ENCODE assay signal across 9 cellular contexts in the genomic region with DNA sequence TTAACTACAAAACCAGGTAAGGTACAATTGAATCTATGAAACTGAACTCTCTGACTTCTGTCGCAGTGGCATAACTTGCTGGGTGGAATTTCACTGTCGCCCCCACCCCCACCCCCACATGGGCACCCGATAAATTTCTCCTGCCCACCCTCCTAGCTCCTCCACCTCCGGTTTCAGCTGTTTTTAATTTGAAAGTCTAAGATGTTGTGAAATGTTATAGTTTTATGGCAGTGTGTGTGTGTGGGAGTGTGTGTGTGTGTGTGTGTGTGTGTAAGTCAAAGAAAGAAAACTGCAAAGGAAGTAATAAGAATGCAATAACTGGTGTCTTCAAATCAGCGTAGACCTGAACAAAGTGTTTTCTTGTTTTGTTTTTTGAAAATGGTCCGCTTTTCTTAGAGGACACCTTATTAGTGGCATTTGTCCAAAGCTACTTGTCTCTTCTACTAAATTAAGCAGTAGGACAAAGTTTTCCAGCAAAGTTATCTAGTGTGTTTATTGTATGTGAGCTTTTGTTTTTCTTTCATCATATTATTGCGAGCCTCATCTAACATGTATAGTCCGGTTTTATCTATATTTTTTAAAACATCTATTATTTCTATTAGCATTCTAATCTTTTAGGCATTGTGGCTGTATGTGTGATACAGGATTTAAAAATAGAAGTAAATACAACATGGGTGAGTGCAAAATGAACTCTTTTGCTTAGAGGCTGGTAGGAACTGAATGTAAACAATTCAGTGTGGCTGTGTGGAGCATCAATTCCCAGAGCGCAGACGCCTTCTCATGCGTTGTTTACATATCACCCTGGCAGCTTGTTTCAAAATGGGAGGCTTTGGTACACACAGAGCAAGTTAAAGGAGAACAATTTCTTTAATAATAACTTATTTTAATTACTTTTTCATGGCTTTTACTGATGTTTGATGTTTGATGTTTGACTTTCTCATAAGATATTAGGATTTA. TPM values are rescaled to one million over a fixed set of nuclear protein-coding genes. Genes with fewer than 3 reads are reported as not detected.
DNase-seq lines count a peak whose midpoint lies in the region; TF ChIP-seq lines count a peak whose summit lies in the region.
"Had no signal": no experiment of that assay in that cellular context is flagged by ENCODE, and none has a peak within 500 bp of the region (broad histone marks: within the 10 kb centered on the region; RNA-seq: fewer than 3 reads in every experiment).

No MANE protein-coding gene starts in this region.

- H4K8ac ChIP-seq in neuronal stem cell (ENCODE audit: low read depth, low read length), result no peak overlapping the region

- no peaks in the 10 kb centered on the region for H4K20me1 ChIP-seq in OCI-LY7 (ENCODE audit: insufficient read depth, low read length)

- H2BK5ac ChIP-seq in neuronal stem cell (ENCODE audit: low read length), result no peak overlapping the region

- H3K79me2 ChIP-seq in OCI-LY7 (ENCODE audit: insufficient read depth, low read depth, low read length), result no peaks in the 10 kb centered on the region

- H3K4me1 ChIP-seq in neuronal stem cell (ENCODE audit: control insufficient read depth in 2 of 2, insufficient read depth in 1 of 2, low read depth in 1 of 2, low read length in 2 of 2) (peaks cover 5 to 11% of the 10 kb centered on the region in 2 donors), OCI-LY7 (ENCODE audit: insufficient read depth, low read length, poor library complexity, severe bottlenecking) (no peaks in the 10 kb centered on the region)

- no peak overlapping the region for H3K18ac ChIP-seq in neuronal stem cell (ENCODE audit: low read length)

- intact Hi-C loops in OCI-LY7 (cut with micrococcal nuclease; ENCODE audit: unreplicated experiment), result no loop called here

- CTCF ChIA-PET in OCI-LY7 (lab: Charles Lee; ENCODE audit: unreplicated experiment), result no interaction called here

- peaks cover 0 to 56% (median 0%) of the 10 kb centered on the region in 3 experiments for H3K27me3 ChIP-seq in neuronal stem cell (ENCODE audit: control insufficient read depth in 3 of 3, insufficient read depth in 3 of 3, low read depth in 1 of 3, low read length in 3 of 3)

- H3K4me2 ChIP-seq in neuronal stem cell (ENCODE audit: insufficient read depth, low read length, poor library complexity, severe bottlenecking), result peak overlapping the region; percentile 71
- H3K4me2 ChIP-seq in OCI-LY7 (ENCODE audit: low read length), result no peak overlapping the region

- peak overlapping the region; percentile 30 to 73 for H3K4me3 ChIP-seq in neuronal stem cell (ENCODE audit: low read length in 2 of 2)
- H3K4me3 ChIP-seq in OCI-LY7 (ENCODE audit: low read depth, low read length, poor library complexity, severe bottlenecking), result no peak overlapping the region
- H3K4me3 ChIP-seq: skin epidermis had no signal

- no peak overlapping the region for H2BK12ac ChIP-seq in neuronal stem cell (ENCODE audit: low read length)

- H2AK5ac ChIP-seq in neuronal stem cell (ENCODE audit: low read depth, low read length), result no peak overlapping the region

- no peak overlapping the region for H3K4ac ChIP-seq in neuronal stem cell (ENCODE audit: low read length)

- POLR2A ChIA-PET in OCI-LY7 (lab: Charles Lee), result interaction anchor here (0.7 kb wide), 1 partner anchor 10 kb away, joined by 3 read pairs; no protein-coding TSS in a partner anchor

- H3K14ac ChIP-seq in neuronal stem cell (ENCODE audit: low read length), result no peak overlapping the region

- no peaks in the 10 kb centered on the region for H3K36me3 ChIP-seq in neuronal stem cell (replicated peaks in 1 of 2; ENCODE audit: control insufficient read depth in 2 of 2, insufficient read depth in 2 of 2, low read length in 2 of 2)
- H3K36me3 ChIP-seq in OCI-LY7 (ENCODE audit: insufficient read depth, low read length), result no peaks in the 10 kb centered on the region

- no TSS peak for BruUV-seq in OCI-LY7 (replicated peaks; lab: Mats Ljungman, UMichigan)

- no CpG with 5 or more reads among the region's 11 CpGs for WGBS in neuronal stem cell (ENCODE audit: extremely low coverage in 2 of 2, insufficient read length in 2 of 2, insufficient replicate concordance in 1 of 2), 2 donors

- TF ChIP-seq CTCF in OCI-LY7 (conservative IDR thresholded peaks at IDR 0.05; ENCODE audit: low read length), result no peak

- H2BK120ac ChIP-seq in neuronal stem cell (ENCODE audit: low read depth, low read length), result no peak overlapping the region

- H3K27ac ChIP-seq in epithelial cell of prostate (peak overlapping the region; percentile 56), neuronal stem cell (replicated peaks; ENCODE audit: low read length) (peak overlapping the region; percentile 64), OCI-LY7 (ENCODE audit: low read depth, low read length, poor library complexity, severe bottlenecking) (no peak overlapping the region)

- DNase-seq in COLO829 (ENCODE audit: low spot score), result peak; percentile 37
- peak; percentile 73 for DNase-seq in NCI-H2227 treated with DMSO at 0.1 percent for 48 hours (lab: John Stamatoyannopoulos, UW)
- no peak for DNase-seq in epithelial cell of prostate (ENCODE audit: low read depth, low spot score)
- DNase-seq in neuronal stem cell (ENCODE audit: low spot score), result no peak
- DNase-seq in OCI-LY7 (ENCODE audit: low spot score), result no peak
- no peak for DNase-seq in NCI-H446 (lab: John Stamatoyannopoulos, UW)
- DNase-seq in activated CD8-positive, alpha-beta memory T cell treated with anti-CD3 and anti-CD28 coated beads for 24 hours, result no peak
- no peak for DNase-seq in NCI-H2029 (lab: John Stamatoyannopoulos, UW)

- H3K9ac ChIP-seq in neuronal stem cell (ENCODE audit: low read depth, low read length, poor library complexity), result no peak overlapping the region

- H3K9me3 ChIP-seq in neuronal stem cell (replicated peaks in 1 of 2; ENCODE audit: control insufficient read depth in 2 of 2, insufficient read depth in 1 of 2, low read depth in 1 of 2, low read length in 2 of 2) (no peaks in the 10 kb centered on the region), OCI-LY7 (ENCODE audit: low read length) (no peaks in the 10 kb centered on the region)

- no peaks in the 10 kb centered on the region for H3K79me1 ChIP-seq in neuronal stem cell (ENCODE audit: low read depth, low read length)

- H4K91ac ChIP-seq in neuronal stem cell (ENCODE audit: low read depth, low read length, poor library complexity), result no peak overlapping the region

- H2AFZ ChIP-seq in neuronal stem cell (ENCODE audit: low read length), result no peak overlapping the region
- H2AFZ ChIP-seq in OCI-LY7 (ENCODE audit: low read length), result no peak overlapping the region

- no peak overlapping the region for H2BK15ac ChIP-seq in neuronal stem cell (ENCODE audit: low read length)

- no peak overlapping the region for H3K23ac ChIP-seq in neuronal stem cell (ENCODE audit: low read depth, low read length, poor library complexity)

- no peaks in the 10 kb centered on the region for H3K9me2 ChIP-seq in OCI-LY7 (ENCODE audit: insufficient read depth, low read length)

RNA-seq across cellular contexts. Expression of a gene that starts 0.6 kb away (rescaled TPM):
- polyA plus RNA-seq in neuronal stem cell (2013, experiment 1 of 2), result 46.3 TPM
- 49.3 TPM for polyA plus RNA-seq in neuronal stem cell (2013, experiment 2 of 2)
- 0.16 TPM in 1 of 2 replicates, not detected in the other for total RNA-seq in OCI-LY7 (2014; rRNA removed; shearing (Covaris generic))
- total RNA-seq in OCI-LY7 (2022), result not detected in 2 replicates

Comparison
In these comparisons a context has a peak if more than half of its experiments do, and no peak if none do; other contexts are left out.
1. DNase-seq: peak in COLO829 (single experiment) and NCI-H2227 treated with DMSO at 0.1 percent for 48 hours (single experiment); none in epithelial cell of prostate (single experiment), neuronal stem cell (single experiment), OCI-LY7 (single experiment), NCI-H446 (0 of 2), activated CD8-positive, alpha-beta memory T cell treated with anti-CD3 and anti-CD28 coated beads for 24 hours (single experiment) and NCI-H2029 (single experiment).